Comparison of ENCODE assay signal across 14 cellular contexts in genomic region chr7:137324796-137325700, GRCh38. TPM values are rescaled to one million over a fixed set of nuclear protein-coding genes. Genes with fewer than 3 reads are reported as not detected.
DNase-seq lines count a peak whose midpoint lies in the region; ATAC-seq and TF ChIP-seq lines count a peak whose summit lies in the region.
"Had no signal": no experiment of that assay in that cellular context is flagged by ENCODE, and none has a peak within 500 bp of the region (broad histone marks: within the 10 kb centered on the region; RNA-seq: fewer than 3 reads in every experiment).

No MANE protein-coding gene starts in this region.

- H3K9me2 ChIP-seq in SK-N-SH, result no peaks in the 10 kb centered on the region

- H3K4me1 ChIP-seq in BE2C, result peaks cover 33% of the 10 kb centered on the region
- H3K4me1 ChIP-seq in SK-N-SH (ENCODE audit: control insufficient read depth in 1 of 2, insufficient read depth in 2 of 2, low read depth in 1 of 2, low read length in 1 of 2), result peaks cover 0 to 19% of the 10 kb centered on the region in 2 experiments; a peak in 2 of 4 replicates
- H3K4me1 ChIP-seq in breast epithelium, result no peaks in the 10 kb centered on the region
- H3K4me1 ChIP-seq in naive thymus-derived CD4-positive, alpha-beta T cell (ENCODE audit: control insufficient read depth in 2 of 2, insufficient read depth in 2 of 2, low read length in 2 of 2), result no peaks in the 10 kb centered on the region
- H3K4me1 ChIP-seq: BLaER1 had no signal

- H3K27ac ChIP-seq in SK-N-SH (ENCODE audit: low read depth in 2 of 2, low read length in 1 of 2), result peak overlapping the region in 1 of 2 experiments; percentile 85; a peak in 2 of 4 replicates
- H3K27ac ChIP-seq in breast epithelium, result peak overlapping the region in 1 of 2 donors; percentile 11
- H3K27ac ChIP-seq in naive thymus-derived CD4-positive, alpha-beta T cell (ENCODE audit: low read depth, low read length), result no peak overlapping the region
- H3K27ac ChIP-seq: BLaER1 had no signal

- no peaks in the 10 kb centered on the region for H3K27me3 Mint-ChIP-seq in nephron (ENCODE audit: low read depth)
- H3K27me3 Mint-ChIP-seq in naive thymus-derived CD4-positive, alpha-beta T cell, result no peaks in the 10 kb centered on the region
- H3K27me3 Mint-ChIP-seq in stimulated activated naive B cell treated with anti-CD40 and anti-IgM and Interleukin-4, amounts not matched to agents 10 μg/mL and 1 μg/mL and 100 μg/mL, for 72 hours, result no peaks in the 10 kb centered on the region
- H3K27me3 Mint-ChIP-seq: IgD-negative memory B cell had no signal

- H3K4me3 ChIP-seq in BE2C (ENCODE audit: low read depth, low read length) (peak overlapping the region; percentile 0; the same call in 1 of the 2 replicates), SK-N-SH (ENCODE audit: low read depth in 2 of 2, low read length in 1 of 2) (no peak overlapping the region), breast epithelium (no peak overlapping the region)
- H3K4me3 ChIP-seq in naive thymus-derived CD4-positive, alpha-beta T cell (ENCODE audit: low read length), result no peak overlapping the region
- H3K4me3 ChIP-seq: BLaER1 had no signal

- H3K36me3 ChIP-seq in BE2C, result no peaks in the 10 kb centered on the region
- H3K36me3 ChIP-seq in SK-N-SH (replicated peaks in 1 of 2; ENCODE audit: control insufficient read depth in 1 of 2, insufficient read depth in 2 of 2, low read length in 1 of 2), result peaks cover 0 to 2% of the 10 kb centered on the region in 2 experiments
- H3K36me3 ChIP-seq in breast epithelium, result no peaks in the 10 kb centered on the region
- no peaks in the 10 kb centered on the region for H3K36me3 ChIP-seq in naive thymus-derived CD4-positive, alpha-beta T cell (ENCODE audit: control insufficient read depth in 2 of 3, insufficient read depth in 3 of 3, low read length in 3 of 3)
- H3K36me3 ChIP-seq: BLaER1 had no signal

- no peaks in the 10 kb centered on the region for H4K20me1 ChIP-seq in SK-N-SH (ENCODE audit: insufficient read depth)
- H4K20me1 ChIP-seq: BLaER1 had no signal

- no peak overlapping the region for H3K4me3 Mint-ChIP-seq in nephron
- no peak overlapping the region for H3K4me3 Mint-ChIP-seq in naive thymus-derived CD4-positive, alpha-beta T cell
- no peak overlapping the region for H3K4me3 Mint-ChIP-seq in stimulated activated naive B cell treated with anti-CD40 and anti-IgM and Interleukin-4, amounts not matched to agents 10 μg/mL and 1 μg/mL and 100 μg/mL, for 72 hours
- H3K4me3 Mint-ChIP-seq: H9, IgD-negative memory B cell had no signal

- peak overlapping the region in 2 of 3 experiments; percentile 0 to 8 for H3K27ac Mint-ChIP-seq in nephron
- no peak overlapping the region for H3K27ac Mint-ChIP-seq in naive thymus-derived CD4-positive, alpha-beta T cell
- no peak overlapping the region for H3K27ac Mint-ChIP-seq in stimulated activated naive B cell treated with anti-CD40 and anti-IgM and Interleukin-4, amounts not matched to agents 10 μg/mL and 1 μg/mL and 100 μg/mL, for 72 hours
- H3K27ac Mint-ChIP-seq: H9, IgD-negative memory B cell had no signal

- peaks cover 22% of the 10 kb centered on the region for H3K4me1 Mint-ChIP-seq in nephron
- no peaks in the 10 kb centered on the region for H3K4me1 Mint-ChIP-seq in naive thymus-derived CD4-positive, alpha-beta T cell
- H3K4me1 Mint-ChIP-seq in stimulated activated naive B cell treated with anti-CD40 and anti-IgM and Interleukin-4, amounts not matched to agents 10 μg/mL and 1 μg/mL and 100 μg/mL, for 72 hours, result no peaks in the 10 kb centered on the region
- H3K4me1 Mint-ChIP-seq: IgD-negative memory B cell had no signal

- no peak for ATAC-seq in naive thymus-derived CD4-positive, alpha-beta T cell
- ATAC-seq in stimulated activated naive B cell treated with anti-CD40 and anti-IgM and Interleukin-4, amounts not matched to agents 10 μg/mL and 1 μg/mL and 100 μg/mL, for 72 hours (replicated peaks), result no peak

- H3K9me3 Mint-ChIP-seq in nephron, result peaks cover 7% of the 10 kb centered on the region
- peaks cover 0 to 25% (median 3%) of the 10 kb centered on the region in 11 donors for H3K9me3 Mint-ChIP-seq in naive thymus-derived CD4-positive, alpha-beta T cell
- peaks cover 4 to 7% of the 10 kb centered on the region in 2 donors for H3K9me3 Mint-ChIP-seq in stimulated activated naive B cell treated with anti-CD40 and anti-IgM and Interleukin-4, amounts not matched to agents 10 μg/mL and 1 μg/mL and 100 μg/mL, for 72 hours

- CTCF ChIA-PET in SK-N-SH (lab: Yijun Ruan, JAX), result interaction anchor here (0.6 to 1.6 kb wide), 6 partner anchors 10 to 156 kb away, joined by 3 to 5 read pairs (median 3); no protein-coding TSS in a partner anchor
- CTCF ChIA-PET in naive thymus-derived CD4-positive, alpha-beta T cell (lab: Charles Lee), result no interaction called here

- POLR2A ChIA-PET in SK-N-SH (lab: Yijun Ruan, JAX), result no interaction called here
- POLR2A ChIA-PET in naive thymus-derived CD4-positive, alpha-beta T cell (lab: Charles Lee), result no interaction called here

- no peaks in the 10 kb centered on the region for H3F3A ChIP-seq in SK-N-SH (replicated peaks; ENCODE audit: insufficient read depth)

- no peak; the same call in 1 of the 2 replicates for TF ChIP-seq RAD21 in SK-N-SH (IDR thresholded peaks at IDR 0.05; ENCODE audit: low read length)

- DNase-seq in BE2C (peak; percentile 57), SK-N-SH (peak; percentile 21), breast epithelium (ENCODE audit: low spot score in 2 of 2) (no peak)
- DNase-seq in naive thymus-derived CD4-positive, alpha-beta T cell, result no peak
- no peak for DNase-seq in stimulated activated naive B cell treated with anti-CD40 and anti-IgM and Interleukin-4, amounts not matched to agents 10 μg/mL and 1 μg/mL and 100 μg/mL, for 72 hours
- DNase-seq in activated CD4-positive, CD25-positive, alpha-beta regulatory T cell treated with anti-CD3 and anti-CD28 coated beads, Interleukin-2, amount 50 U/mL, for 72 hours, result no peak
- DNase-seq: DMS 273 treated with DMSO at 0.1 percent for 48 hours, GOT3, H9, KG1 had no signal

- H3K9ac ChIP-seq in SK-N-SH, result no peak overlapping the region
- H3K9ac ChIP-seq: BLaER1 had no signal

- intact Hi-C loops in breast epithelium (cut with DNase I; ENCODE audit: low total_unique reads), result no loop called here
- intact Hi-C loops in naive thymus-derived CD4-positive, alpha-beta T cell (cut with micrococcal nuclease), result no loop called here

- H3K79me2 ChIP-seq in SK-N-SH (ENCODE audit: insufficient read depth), result no peaks in the 10 kb centered on the region

- H3K36me3 Mint-ChIP-seq in nephron (ENCODE audit: low read depth), result peaks cover 3% of the 10 kb centered on the region
- no peaks in the 10 kb centered on the region for H3K36me3 Mint-ChIP-seq in naive thymus-derived CD4-positive, alpha-beta T cell
- no peaks in the 10 kb centered on the region for H3K36me3 Mint-ChIP-seq in stimulated activated naive B cell treated with anti-CD40 and anti-IgM and Interleukin-4, amounts not matched to agents 10 μg/mL and 1 μg/mL and 100 μg/mL, for 72 hours

- H2AFZ ChIP-seq in SK-N-SH (ENCODE audit: low read depth), result no peak overlapping the region

- TF ChIP-seq EP300 in SK-N-SH (IDR thresholded peaks at IDR 0.05; ENCODE audit: borderline replicate concordance in 1 of 2, low read depth in 1 of 2, low read length in 1 of 2), result peak; percentile 15 to 86; a peak in 2 of 4 replicates

- peaks cover 3% of the 10 kb centered on the region; the same call in 1 of the 2 replicates for H3K9me3 ChIP-seq in BE2C
- no peaks in the 10 kb centered on the region for H3K9me3 ChIP-seq in SK-N-SH
- H3K9me3 ChIP-seq in breast epithelium, result no peaks in the 10 kb centered on the region
- no peaks in the 10 kb centered on the region for H3K9me3 ChIP-seq in naive thymus-derived CD4-positive, alpha-beta T cell (ENCODE audit: control insufficient read depth in 2 of 3, low read length in 3 of 3)
- H3K9me3 ChIP-seq: BLaER1 had no signal

- TF ChIP-seq CTCF in BE2C (IDR thresholded peaks at IDR 0.05; ENCODE audit: low read depth, low read length), result no peak
- no peak for TF ChIP-seq CTCF in SK-N-SH (IDR thresholded peaks at IDR 0.05)
- no peak for TF ChIP-seq CTCF in nephron (IDR thresholded peaks at IDR 0.05; ENCODE audit: unreplicated experiment in 3 of 3)
- no peak for TF ChIP-seq CTCF in breast epithelium (IDR thresholded peaks at IDR 0.05)

- H3K27me3 ChIP-seq in BE2C, result no peaks in the 10 kb centered on the region
- H3K27me3 ChIP-seq in SK-N-SH (ENCODE audit: insufficient read depth), result no peaks in the 10 kb centered on the region
- H3K27me3 ChIP-seq in breast epithelium, result no peaks in the 10 kb centered on the region
- no peaks in the 10 kb centered on the region for H3K27me3 ChIP-seq in naive thymus-derived CD4-positive, alpha-beta T cell (ENCODE audit: control insufficient read depth in 2 of 2, insufficient read depth in 2 of 2, low read length in 2 of 2)
- H3K27me3 ChIP-seq: BLaER1 had no signal

- no peak overlapping the region for H3K4me2 ChIP-seq in SK-N-SH
- H3K4me2 ChIP-seq: BLaER1 had no signal

- TF ChIP-seq POLR2A in breast epithelium (IDR thresholded peaks at IDR 0.05), result no peak

TF ChIP-seq in SK-N-SH, 30 proteins besides CTCF, POLR2A, EP300 and RAD21 (continues in another document):
- TF ChIP-seq JUND (IDR thresholded peaks at IDR 0.05), result no peak
- peak; percentile 42; the same call in 1 of the 2 replicates for TF ChIP-seq MXI1 (IDR thresholded peaks at IDR 0.05; ENCODE audit: low read depth, low read length)
- peak; percentile 54; the same call in 1 of the 2 replicates for TF ChIP-seq TEAD4 (IDR thresholded peaks at IDR 0.05; ENCODE audit: borderline replicate concordance, insufficient read depth)
- TF ChIP-seq RFX5 (IDR thresholded peaks at IDR 0.05; ENCODE audit: low read length), result no peak
- peak; percentile 62 for TF ChIP-seq RCOR1 (IDR thresholded peaks at IDR 0.05; ENCODE audit: low read length)
- TF ChIP-seq CHD2 (IDR thresholded peaks at IDR 0.05; ENCODE audit: low read length, partially characterized antibody), result peak; percentile 41
- TF ChIP-seq NFIC (IDR thresholded peaks at IDR 0.05; ENCODE audit: borderline replicate concordance), result no peak
- TF ChIP-seq NRF1 (IDR thresholded peaks at IDR 0.05; ENCODE audit: low read depth, low read length), result no peak
- TF ChIP-seq TCF12 (IDR thresholded peaks at IDR 0.05), result peak; percentile 36
- TF ChIP-seq MAX (IDR thresholded peaks at IDR 0.05; ENCODE audit: low read depth), result no peak
- TF ChIP-seq MEF2A (IDR thresholded peaks at IDR 0.05; ENCODE audit: borderline replicate concordance, low read depth), result no peak

RNA-seq across cellular contexts. Expression of gene PTN, which starts 18.5 kb away (rescaled TPM):
- polyA plus RNA-seq in BE2C (2012; ENCODE audit: insufficient read depth, insufficient read length, low read depth), result 367 TPM
- polyA plus RNA-seq in SK-N-SH (2012; rRNA removed), result 19.8 and 23.7 TPM in 2 replicates
- polyA plus RNA-seq in SK-N-SH (2012; cell fraction: cytosol; rRNA removed), result 26.3 and 27.4 TPM in 2 replicates
- 8.6 and 10.9 TPM in 2 replicates for polyA plus RNA-seq in SK-N-SH (2012; cell fraction: nucleus; rRNA removed)
- 100 to 1,000 TPM in 1 of 3 donors, 10 to 100 TPM in 1, under 1 TPM in 1; 0.48 to 343 (median 51.1) TPM for total RNA-seq in breast epithelium
- not detected for total RNA-seq in naive thymus-derived CD4-positive, alpha-beta T cell
- polyA plus RNA-seq in naive thymus-derived CD4-positive, alpha-beta T cell, result not detected
- total RNA-seq: HT-29 had no signal
- polyA plus RNA-seq: IgD-negative memory B cell had no signal

Comparison
In these comparisons a context has a peak if more than half of its experiments do, and no peak if none do; other contexts are left out.
1. DNase-seq: peak in BE2C (single experiment) and SK-N-SH (single experiment); none in breast epithelium (0 of 2), naive thymus-derived CD4-positive, alpha-beta T cell (0 of 9), stimulated activated naive B cell treated with anti-CD40 and anti-IgM and Interleukin-4, amounts not matched to agents 10 μg/mL and 1 μg/mL and 100 μg/mL, for 72 hours (single experiment) and activated CD4-positive, CD25-positive, alpha-beta regulatory T cell treated with anti-CD3 and anti-CD28 coated beads, Interleukin-2, amount 50 U/mL, for 72 hours (single experiment).
2. H3K27ac Mint-ChIP-seq: peak in nephron (2 of 3); none in naive thymus-derived CD4-positive, alpha-beta T cell (0 of 9) and stimulated activated naive B cell treated with anti-CD40 and anti-IgM and Interleukin-4, amounts not matched to agents 10 μg/mL and 1 μg/mL and 100 μg/mL, for 72 hours (single experiment).